Comparison of ENCODE assay signal across 20 cellular contexts in the genomic region with DNA sequence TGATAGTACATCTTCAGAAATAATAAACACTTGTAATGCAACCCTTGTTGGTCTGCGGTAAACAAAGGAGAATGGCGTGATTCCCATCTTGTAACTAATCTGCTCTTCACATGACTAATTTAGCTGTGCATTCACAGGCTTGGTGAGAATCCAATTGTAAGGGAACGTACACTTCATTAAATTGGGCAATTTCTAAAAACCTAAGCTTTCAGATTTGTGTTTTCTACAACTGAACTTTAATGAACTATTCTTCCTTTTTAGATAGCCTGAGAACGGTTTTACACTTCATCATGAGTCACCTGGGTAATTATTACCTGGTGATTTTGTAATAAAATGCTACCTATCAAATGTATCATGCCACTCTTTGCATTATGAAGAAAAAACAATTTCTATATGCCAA.
A peak's percentile ranks its signal among the peaks of the same experiment; 100 is the strongest.
DNase-seq lines count a peak whose midpoint lies in the region; ATAC-seq and TF ChIP-seq lines count a peak whose summit lies in the region.
"Had no signal": no experiment of that assay in that cellular context is flagged by ENCODE, and none has a peak within 500 bp of the region (broad histone marks: within the 10 kb centered on the region; RNA-seq: fewer than 3 reads in every experiment).

No MANE protein-coding gene starts in this region.

- DNase-seq in DMS153 (lab: John Stamatoyannopoulos, UW): peak; percentile 81
- DNase-seq in DMS153 treated with DMSO at 0.1 percent for 48 hours (lab: John Stamatoyannopoulos, UW; ENCODE audit: unreplicated experiment): no peak
- DNase-seq in NCI-H69 (lab: John Stamatoyannopoulos, UW): peak; percentile 9
- no peak for DNase-seq in smooth muscle cell (lab: John Stamatoyannopoulos, UW; ENCODE audit: unreplicated experiment)
- DNase-seq in Right ventricle myocardium superior: no peak
- no peak for DNase-seq in DMS114 treated with DMSO at 0.1 percent for 48 hours (lab: John Stamatoyannopoulos, UW; ENCODE audit: unreplicated experiment)
- DNase-seq: 8988T; activated CD8-positive, alpha-beta T cell treated with anti-CD3 and anti-CD28 coated beads, Interleukin-2, amount 10 ng/mL, durations not matched to agents 7 days and 5 days; activated T-cell treated with anti-CD3 and anti-CD28 coated beads, Interleukin-2, amount 50 U/mL, for 72 hours; BE2C; foreskin fibroblast; MM.1S; NCI-H524 treated with DMSO at 0.1 percent for 48 hours; stimulated activated naive CD8-positive, alpha-beta T cell treated with anti-CD3 and anti-CD28 coated beads, Interleukin-15, amount 100 ng/mL, for 72 hours; upper lobe of left lung had no signal

- ATAC-seq in Right ventricle myocardium superior (ENCODE audit: poor library complexity): no peak
- ATAC-seq: activated CD8-positive, alpha-beta T cell treated with anti-CD3 and anti-CD28 coated beads, Interleukin-2, amount 10 ng/mL, durations not matched to agents 7 days and 5 days; activated naive CD4-positive, alpha-beta T cell treated with anti-CD3 and anti-CD28 coated beads, Interleukin-2, amount 50 U/mL, for 72 hours; activated T-cell treated with anti-CD3 and anti-CD28 coated beads, Interleukin-2, amount 50 U/mL, for 72 hours; GM12878; stimulated activated naive CD8-positive, alpha-beta T cell treated with anti-CD3 and anti-CD28 coated beads, Interleukin-15, amount 100 ng/mL, for 72 hours had no signal

- intact Hi-C loops in Right ventricle myocardium superior (cut with DNase I): no loop called here

- peak overlapping the region; percentile 79 to 81 for H3K27ac ChIP-seq in esophagus (ENCODE audit: low read depth in 2 of 2, low read length in 1 of 2)
- peak overlapping the region; percentile 17 for H3K27ac ChIP-seq in muscle layer of duodenum (ENCODE audit: low read length)
- no peak overlapping the region for H3K27ac ChIP-seq in smooth muscle cell (ENCODE audit: low read depth)
- H3K27ac ChIP-seq: SK-N-MC, upper lobe of left lung had no signal

- no peak overlapping the region for H3K4me2 ChIP-seq in smooth muscle cell

- TF ChIP-seq CTCF in smooth muscle cell (IDR thresholded peaks at IDR 0.05; ENCODE audit: borderline replicate concordance, insufficient read depth, poor library complexity, severe bottlenecking): no peak

- no peaks in the 10 kb centered on the region for H3K79me2 ChIP-seq in smooth muscle cell (ENCODE audit: low read depth)

- WGBS in esophagus, 2 donors: 44 to 45% methylated on average over 4 of the region's 4 CpGs
- 96% methylated on average over 4 of the region's 4 CpGs for WGBS in smooth muscle cell (ENCODE audit: low lambda C conversion rate)

- no peaks in the 10 kb centered on the region for H3K36me3 ChIP-seq in esophagus (ENCODE audit: control insufficient read depth in 2 of 2, insufficient read depth in 2 of 2, low read length in 1 of 2)
- no peaks in the 10 kb centered on the region for H3K36me3 ChIP-seq in muscle layer of duodenum (ENCODE audit: control insufficient read depth in 1 of 2, insufficient read depth in 2 of 2, low read length in 2 of 2)
- no peaks in the 10 kb centered on the region for H3K36me3 ChIP-seq in smooth muscle cell (ENCODE audit: low read depth)
- H3K36me3 ChIP-seq: BE2C, upper lobe of left lung had no signal

- H3K9ac ChIP-seq in smooth muscle cell (ENCODE audit: low read depth): no peak overlapping the region

- no peaks in the 10 kb centered on the region for H3K9me3 ChIP-seq in esophagus (ENCODE audit: control insufficient read depth in 2 of 2, insufficient read depth in 1 of 2, low read depth in 1 of 2, low read length in 1 of 2)
- no peaks in the 10 kb centered on the region for H3K9me3 ChIP-seq in muscle layer of duodenum (ENCODE audit: control insufficient read depth in 1 of 2, low read length in 2 of 2)
- H3K9me3 ChIP-seq in smooth muscle cell (replicated peaks; ENCODE audit: low read depth): no peaks in the 10 kb centered on the region
- H3K9me3 ChIP-seq: BE2C, upper lobe of left lung had no signal

- H3K4me1 ChIP-seq in esophagus (ENCODE audit: control insufficient read depth in 2 of 2, insufficient read depth in 2 of 2, low read length in 1 of 2) (peaks cover 0 to 7% of the 10 kb centered on the region in 2 donors), muscle layer of duodenum (ENCODE audit: control insufficient read depth in 1 of 2, insufficient read depth in 2 of 2, low read length in 2 of 2) (no peaks in the 10 kb centered on the region), smooth muscle cell (ENCODE audit: low read depth) (no peaks in the 10 kb centered on the region)
- H3K4me1 ChIP-seq: BE2C, upper lobe of left lung had no signal

- H3K4me3 ChIP-seq in esophagus (ENCODE audit: low read depth in 1 of 2, low read length in 2 of 2) (no peak overlapping the region), muscle layer of duodenum (ENCODE audit: low read depth in 1 of 2, low read length in 2 of 2) (no peak overlapping the region), smooth muscle cell (no peak overlapping the region)
- H3K4me3 ChIP-seq: GM12878, SK-N-MC, upper lobe of left lung had no signal

- no peaks in the 10 kb centered on the region for H3K27me3 ChIP-seq in esophagus (ENCODE audit: control insufficient read depth in 1 of 2, insufficient read depth in 2 of 2, low read length in 2 of 2)
- H3K27me3 ChIP-seq in muscle layer of duodenum (ENCODE audit: low read depth, low read length): no peaks in the 10 kb centered on the region
- no peaks in the 10 kb centered on the region for H3K27me3 ChIP-seq in smooth muscle cell (ENCODE audit: low read depth)
- H3K27me3 ChIP-seq: upper lobe of left lung had no signal

- H2AFZ ChIP-seq in smooth muscle cell (ENCODE audit: low read depth): no peak overlapping the region

- H3F3A ChIP-seq in smooth muscle cell (ENCODE audit: low read depth): no peaks in the 10 kb centered on the region

- H4K20me1 ChIP-seq in smooth muscle cell (ENCODE audit: low read depth): no peaks in the 10 kb centered on the region

Comparison
In these comparisons a context has a peak if more than half of its experiments do, and no peak if none do; other contexts are left out.
1. DNase-seq: peak in DMS153 (single experiment) and NCI-H69 (single experiment); none in DMS153 treated with DMSO at 0.1 percent for 48 hours (single experiment), smooth muscle cell (single experiment), Right ventricle myocardium superior (single experiment) and DMS114 treated with DMSO at 0.1 percent for 48 hours (single experiment).